ENCODE assay signal across 21 cellular contexts in genomic region chr21:24112020-24112419, GRCh38.
DNase-seq lines count a peak whose midpoint lies in the region; ATAC-seq, FAIRE-seq and TF ChIP-seq lines count a peak whose summit lies in the region.
"Had no signal": no experiment of that assay in that cellular context is flagged by ENCODE, and none has a peak within 500 bp of the region (broad histone marks: within the 10 kb centered on the region; RNA-seq: fewer than 3 reads in every experiment).

No MANE protein-coding gene starts in this region.

- no peaks in the 10 kb centered on the region for H4K20me1 ChIP-seq in astrocyte (ENCODE audit: insufficient read depth, low read length)

- peak; percentile 71 for DNase-seq in H4 (ENCODE audit: low spot score)
- DNase-seq in astrocyte (ENCODE audit: low read depth): peak; percentile 11
- peak; percentile 21 for DNase-seq in dedifferentiated amniotic fluid mesenchymal stem cell (ENCODE audit: extremely low spot score)
- DNase-seq in iris pigment epithelial cell (ENCODE audit: low read depth): peak; percentile 40
- DNase-seq in activated effector memory CD4-positive, alpha-beta T cell treated with anti-CD3 and anti-CD28 coated beads, Interleukin-2, amount 50 U/mL, for 16 hours: no peak
- no peak for DNase-seq in activated CD4-positive, alpha-beta memory T cell treated with anti-CD3 and anti-CD28 coated beads, Interleukin-2, amount 10 ng/mL, durations not matched to agents 7 days and 5 days
- no peak for DNase-seq in DMS153 (lab: John Stamatoyannopoulos, UW)
- DNase-seq: AML-193; Caco-2; CD4-positive, alpha-beta T cell; DMS79; GDM1 had no signal

- no peak overlapping the region for H3K9ac ChIP-seq in astrocyte (ENCODE audit: low read length)

- CTCF ChIA-PET in activated CD4-positive, alpha-beta memory T cell treated with anti-CD3 and anti-CD28 coated beads, Interleukin-2, amount 10 ng/mL, durations not matched to agents 7 days and 5 days (lab: Charles Lee): no interaction called here

- H3K4me1 Mint-ChIP-seq in astrocyte (ENCODE audit: low read depth, unreplicated experiment): no peaks in the 10 kb centered on the region
- no peaks in the 10 kb centered on the region for H3K4me1 Mint-ChIP-seq in activated CD4-positive, alpha-beta memory T cell treated with anti-CD3 and anti-CD28 coated beads, Interleukin-2, amount 10 ng/mL, durations not matched to agents 7 days and 5 days

- no peak for FAIRE-seq in astrocyte (lab: Jason Lieb, UNC)
- FAIRE-seq: A549, D721Med, GM12892, H1, HepG2 had no signal

- no peaks in the 10 kb centered on the region for H3K9me3 ChIP-seq in astrocyte (ENCODE audit: insufficient read depth, low read depth, low read length)
- H3K9me3 ChIP-seq: A549, Caco-2, HAP-1 had no signal

- H3K36me3 ChIP-seq in astrocyte (ENCODE audit: insufficient read depth, low read length): no peaks in the 10 kb centered on the region
- H3K36me3 ChIP-seq: HAP-1 had no signal

- no peak overlapping the region for H3K4me3 Mint-ChIP-seq in astrocyte (ENCODE audit: unreplicated experiment)
- no peak overlapping the region for H3K4me3 Mint-ChIP-seq in activated CD4-positive, alpha-beta memory T cell treated with anti-CD3 and anti-CD28 coated beads, Interleukin-2, amount 10 ng/mL, durations not matched to agents 7 days and 5 days
- H3K4me3 Mint-ChIP-seq: CD4-positive, alpha-beta T cell had no signal

- H3K27ac ChIP-seq in astrocyte (ENCODE audit: low read depth, low read length): no peak overlapping the region
- H3K27ac ChIP-seq: 22Rv1, A549, C4-2B had no signal

- no peaks in the 10 kb centered on the region for H3K79me2 ChIP-seq in astrocyte (ENCODE audit: insufficient read depth, low read length)

- H3K27me3 Mint-ChIP-seq in astrocyte (ENCODE audit: low read depth, unreplicated experiment): no peaks in the 10 kb centered on the region
- H3K27me3 Mint-ChIP-seq in activated CD4-positive, alpha-beta memory T cell treated with anti-CD3 and anti-CD28 coated beads, Interleukin-2, amount 10 ng/mL, durations not matched to agents 7 days and 5 days: no peaks in the 10 kb centered on the region
- H3K27me3 Mint-ChIP-seq: CD4-positive, alpha-beta T cell had no signal

- no peak overlapping the region for H3K4me3 ChIP-seq in astrocyte (ENCODE audit: insufficient read depth, low read depth, low read length)
- H3K4me3 ChIP-seq: A549, HAP-1 had no signal

- H2AFZ ChIP-seq in astrocyte (ENCODE audit: low read depth, low read length): no peak overlapping the region

- POLR2A ChIA-PET in activated CD4-positive, alpha-beta memory T cell treated with anti-CD3 and anti-CD28 coated beads, Interleukin-2, amount 10 ng/mL, durations not matched to agents 7 days and 5 days (lab: Charles Lee): no interaction called here

- H3K9me3 Mint-ChIP-seq in astrocyte (ENCODE audit: unreplicated experiment): no peaks in the 10 kb centered on the region
- H3K9me3 Mint-ChIP-seq in activated CD4-positive, alpha-beta memory T cell treated with anti-CD3 and anti-CD28 coated beads, Interleukin-2, amount 10 ng/mL, durations not matched to agents 7 days and 5 days: peaks cover 2% of the 10 kb centered on the region
- H3K9me3 Mint-ChIP-seq: CD4-positive, alpha-beta T cell had no signal

- H3K4me1 ChIP-seq in astrocyte (ENCODE audit: insufficient read depth, low read length): no peaks in the 10 kb centered on the region
- H3K4me1 ChIP-seq: A549, Caco-2, HAP-1 had no signal

- H3K27me3 ChIP-seq in astrocyte (ENCODE audit: insufficient read depth, low read length): no peaks in the 10 kb centered on the region

- H3K4me2 ChIP-seq in astrocyte (ENCODE audit: low read length): no peak overlapping the region
- H3K4me2 ChIP-seq: A549 had no signal

- no peak for TF ChIP-seq CTCF in astrocyte (IDR thresholded peaks at IDR 0.05; ENCODE audit: insufficient read depth, low read depth, low read length)

- H3K36me3 Mint-ChIP-seq in astrocyte (ENCODE audit: low read depth, unreplicated experiment): no peaks in the 10 kb centered on the region
- no peaks in the 10 kb centered on the region for H3K36me3 Mint-ChIP-seq in activated CD4-positive, alpha-beta memory T cell treated with anti-CD3 and anti-CD28 coated beads, Interleukin-2, amount 10 ng/mL, durations not matched to agents 7 days and 5 days (ENCODE audit: low read depth)

- no peak overlapping the region for H3K27ac Mint-ChIP-seq in astrocyte (ENCODE audit: unreplicated experiment)
- H3K27ac Mint-ChIP-seq in activated CD4-positive, alpha-beta memory T cell treated with anti-CD3 and anti-CD28 coated beads, Interleukin-2, amount 10 ng/mL, durations not matched to agents 7 days and 5 days: no peak overlapping the region
- H3K27ac Mint-ChIP-seq: CD4-positive, alpha-beta T cell had no signal

- ATAC-seq in GM18498 (IDR thresholded peaks at IDR 0.05; ENCODE audit: unreplicated experiment): no peak
- ATAC-seq: A549, HepG2 had no signal

Comparison
In these comparisons a context has a peak if more than half of its experiments do, and no peak if none do; other contexts are left out.
1. DNase-seq: peak in H4 (single experiment), astrocyte (single experiment), dedifferentiated amniotic fluid mesenchymal stem cell (single experiment) and iris pigment epithelial cell (single experiment); none in activated effector memory CD4-positive, alpha-beta T cell treated with anti-CD3 and anti-CD28 coated beads, Interleukin-2, amount 50 U/mL, for 16 hours (single experiment), activated CD4-positive, alpha-beta memory T cell treated with anti-CD3 and anti-CD28 coated beads, Interleukin-2, amount 10 ng/mL, durations not matched to agents 7 days and 5 days (single experiment) and DMS153 (single experiment).